In genomic region chr7:74874748-74875512, GRCh38 we compare ENCODE assay signal across 8 cellular contexts. TPM values are rescaled to one million over a fixed set of nuclear protein-coding genes. Genes with fewer than 3 reads are reported as not detected.
A peak's percentile ranks its signal among the peaks of the same experiment; 100 is the strongest.
DNase-seq lines count a peak whose midpoint lies in the region; ATAC-seq and TF ChIP-seq lines count a peak whose summit lies in the region.
"Not testable (repeated sequence)": the region's sequence is repeated elsewhere in the genome, so short reads cannot be mapped to it uniquely, and the experiment has no call there.

No MANE protein-coding gene starts in this region.

- not testable (repeated sequence) for TF ChIP-seq POLR2A in prostate gland (IDR thresholded peaks at IDR 0.05)

- peak; percentile 33 for DNase-seq in EH (ENCODE audit: low read depth)
- DNase-seq in Panc1 (ENCODE audit: low read depth, low spot score); ascending aorta (ENCODE audit: low spot score in 2 of 2); lung (ENCODE audit: low spot score): not testable (repeated sequence)
- DNase-seq in endodermal cell = peak; percentile 46
- DNase-seq in left ventricle myocardium superior = peak; percentile 57
- DNase-seq in prostate gland (ENCODE audit: low spot score) = peak; percentile 14
- DNase-seq in ureter (ENCODE audit: low spot score) = peak; percentile 42

- H3K9me3 Mint-ChIP-seq in endodermal cell = not testable (repeated sequence)

- 95% methylated on average over 12 of the region's 20 CpGs; no CpG with 5 or more reads in 1 of the 2 experiments for WGBS in endodermal cell (ENCODE audit: insufficient coverage in 1 of 2, insufficient read length in 1 of 2), 2 experiments
- WGBS in lung, 2 donors = 51 to 53% methylated on average over 13 to 17 of the region's 20 CpGs
- 0% methylated on average over 2 of the region's 20 CpGs for WGBS in prostate gland

- not testable (repeated sequence) for H3K9me3 ChIP-seq in Panc1 (ENCODE audit: control insufficient read depth, insufficient read depth, low read depth, low read length); ascending aorta; endodermal cell (ENCODE audit: control insufficient read depth, low read length); lung (ENCODE audit: control insufficient read depth in 2 of 2, insufficient read depth in 1 of 2, low read length in 1 of 2); prostate gland

- not testable (repeated sequence) for H3K36me3 Mint-ChIP-seq in endodermal cell (ENCODE audit: low read depth)

- H3K9ac ChIP-seq in endodermal cell (ENCODE audit: extremely low read depth, low read length, poor library complexity, severe bottlenecking) = not testable (repeated sequence)

- BruUV-seq in Panc1 (replicated peaks; lab: Mats Ljungman, UMichigan) = not testable (repeated sequence)

- not testable (repeated sequence) for H3K36me3 ChIP-seq in Panc1 (ENCODE audit: control insufficient read depth, insufficient read depth, low read length); ascending aorta; endodermal cell (ENCODE audit: control insufficient read depth, insufficient read depth, low read length); lung (ENCODE audit: control insufficient read depth in 2 of 2, insufficient read depth in 2 of 2, low read length in 2 of 2); prostate gland

- H3K4me3 Mint-ChIP-seq in endodermal cell = not testable (repeated sequence)

- not testable (repeated sequence) for H3K27ac Mint-ChIP-seq in endodermal cell

- not testable (repeated sequence) for H3K27me3 ChIP-seq in Panc1 (ENCODE audit: control insufficient read depth, insufficient read depth, low read length); ascending aorta; endodermal cell (ENCODE audit: control insufficient read depth, insufficient read depth, low read length, poor library complexity, severe bottlenecking); lung (ENCODE audit: control insufficient read depth, insufficient read depth); prostate gland (replicated peaks; ENCODE audit: insufficient read depth)

- POLR2A ChIA-PET in Panc1 (lab: Charles Lee) = not testable (repeated sequence)

- not testable (repeated sequence) for H3K27ac ChIP-seq in Panc1 (ENCODE audit: low read length); endodermal cell (ENCODE audit: low read depth, low read length); lung (ENCODE audit: low read depth in 1 of 2, low read length in 1 of 2)
- H3K27ac ChIP-seq in ascending aorta = peak overlapping the region; percentile 40 to 53
- peak overlapping the region in 1 of 2 donors; percentile 27 for H3K27ac ChIP-seq in prostate gland

- in situ Hi-C loops in Panc1 (cut with HindIII; ENCODE audit: low pct_unique_long_range_greater_than_20kb, low sequenced_read_pairs) = not testable (repeated sequence)

- intact Hi-C loops in Panc1 (cut with micrococcal nuclease; ENCODE audit: unreplicated experiment); ascending aorta (cut with DNase I); left ventricle myocardium superior (cut with micrococcal nuclease); prostate gland (cut with DNase I): not testable (repeated sequence)

- CTCF ChIA-PET in Panc1 (lab: Charles Lee) = not testable (repeated sequence)

- H3K4me1 Mint-ChIP-seq in endodermal cell = not testable (repeated sequence)

- ATAC-seq in Panc1 (peak; percentile 77), left ventricle myocardium superior (peak; percentile 88), lung (ENCODE audit: insufficient read depth, low FRiP score) (peak; percentile 34)

- not testable (repeated sequence) for H3K4me3 ChIP-seq in Panc1 (ENCODE audit: low read depth in 2 of 2, low read length in 2 of 2); endodermal cell (ENCODE audit: low read length); lung; prostate gland
- H3K4me3 ChIP-seq in ascending aorta = peak overlapping the region in 1 of 2 donors; percentile 33

- H3K27me3 Mint-ChIP-seq in endodermal cell (ENCODE audit: insufficient read depth) = not testable (repeated sequence)

- H3K4me1 ChIP-seq in Panc1 (ENCODE audit: control insufficient read depth, insufficient read depth, low read length); ascending aorta; endodermal cell (ENCODE audit: control insufficient read depth, insufficient read depth, low read length); lung (ENCODE audit: control insufficient read depth in 2 of 2, insufficient read depth in 2 of 2, low read length in 2 of 2); prostate gland (replicated peaks): not testable (repeated sequence)

- TF ChIP-seq CTCF in Panc1 (IDR thresholded peaks at IDR 0.05); ascending aorta (IDR thresholded peaks at IDR 0.05); endodermal cell (conservative IDR thresholded peaks at IDR 0.05); lung (IDR thresholded peaks at IDR 0.05; ENCODE audit: control extremely low read depth, extremely low read depth); prostate gland (IDR thresholded peaks at IDR 0.05): not testable (repeated sequence)

RNA-seq across cellular contexts. Expression of gene GTF2IRD2, which starts 23.5 kb away (rescaled TPM):
- total RNA-seq in Panc1 (2021; ENCODE audit: unreplicated experiment) = 18.8 TPM
- 8.1 TPM for polyA plus RNA-seq in Panc1 (2012; ENCODE audit: insufficient read length)
- total RNA-seq in ascending aorta = 0.32 TPM
- 10 to 100 TPM in 1 of 2 donors, 1 to 10 TPM in 1; 8.3 to 12.7 TPM for total RNA-seq in endodermal cell
- polyA plus RNA-seq in endodermal cell (2013, experiment 1 of 2) = 15.4 TPM
- 12.0 TPM for polyA plus RNA-seq in endodermal cell (2013, experiment 2 of 2)
- total RNA-seq in left ventricle myocardium superior = 21.3 TPM
- 10 to 100 TPM; 21.9 to 28.4 TPM for total RNA-seq in lung
- 10 to 100 TPM in 1 of 2 donors, 1 to 10 TPM in 1; 5.3 to 25.8 TPM for polyA plus RNA-seq in lung
- total RNA-seq in prostate gland = 10 to 100 TPM; 23.4 to 36.0 TPM
- 45.5 TPM for total RNA-seq in ureter

Comparison
In these comparisons a context has a peak if more than half of its experiments do, and no peak if none do; other contexts are left out.
1. ATAC-seq: peak in every context shown above with its lines; median percentile 88 in left ventricle myocardium superior; 77 in Panc1; 34 in lung.